In genomic region chr3:15086263-15086662, GRCh38 we compare ENCODE assay signal across 2 cellular contexts.
TF ChIP-seq lines count a peak whose summit lies in the region.

No MANE protein-coding gene starts in this region.

TF ChIP-seq in HepG2, 621 proteins besides CTCF, POLR2A, EP300 and RAD21:
- TF ChIP-seq TEAD3 (CRISPR knock-in tag; optimal IDR thresholded peaks at IDR 0.05; ENCODE audit: borderline replicate concordance), result no peak
- TF ChIP-seq HINFP (CRISPR knock-in tag; IDR thresholded peaks at IDR 0.05; ENCODE audit: low read depth), result no peak
TF ChIP-seq in HepG2: peak in this region for 0.

TF ChIP-seq in K562, 482 proteins besides CTCF, POLR2A, EP300 and RAD21:
- TF ChIP-seq ZNF239 (CRISPR knock-in tag; IDR thresholded peaks at IDR 0.05), result no peak
- no peak for TF ChIP-seq ZNF512 (tag; IDR thresholded peaks at IDR 0.05)
- no peak for TF ChIP-seq ZNF316 (IDR thresholded peaks at IDR 0.05)
- no peak for TF ChIP-seq ZNF280B (CRISPR knock-in tag; IDR thresholded peaks at IDR 0.05)
- TF ChIP-seq RBM17 (IDR thresholded peaks at IDR 0.05; ENCODE audit: borderline replicate concordance, low read depth, low read length), result no peak
